ENCODE assay signal across 8 cellular contexts in the genomic region with DNA sequence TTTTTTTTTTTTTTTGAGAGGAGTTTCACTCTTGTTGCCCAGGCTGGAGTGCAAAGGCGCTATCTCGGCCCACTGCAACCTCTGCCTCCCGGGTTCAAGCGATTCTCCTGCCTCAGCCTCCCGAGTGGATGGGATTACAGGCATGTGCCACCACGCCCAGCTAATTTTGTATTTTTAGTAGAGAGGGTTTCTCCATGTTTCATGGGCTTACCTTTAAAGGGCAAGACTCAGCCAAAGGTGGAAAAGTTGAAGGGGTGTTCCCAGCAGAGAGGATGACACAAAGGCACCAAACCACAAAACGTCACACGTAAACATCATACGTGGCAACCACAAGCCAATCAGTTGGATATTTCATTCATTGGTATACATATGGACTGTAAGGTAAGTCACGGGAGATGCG. TPM values are rescaled to one million over a fixed set of nuclear protein-coding genes. Genes with fewer than 3 reads are reported as not detected.
DNase-seq lines count a peak whose midpoint lies in the region; ATAC-seq and TF ChIP-seq lines count a peak whose summit lies in the region.
"Not testable (repeated sequence)": the region's sequence is repeated elsewhere in the genome, so short reads cannot be mapped to it uniquely, and the experiment has no call there.

No MANE protein-coding gene starts in this region.

- not testable (repeated sequence) for H3K9ac ChIP-seq in mammary epithelial cell (ENCODE audit: insufficient read depth, low read length)

- H3K27me3 Mint-ChIP-seq in HFFc6 (ENCODE audit: insufficient read depth); WTC11 (ENCODE audit: low read depth): not testable (repeated sequence)
- H3K27me3 Mint-ChIP-seq in immature natural killer cell (ENCODE audit: low read depth in 3 of 3): peaks cover 2 to 12% (median 8%) of the 10 kb centered on the region in 3 donors

- CTCF ChIA-PET in WTC11 (lab: Charles Lee): interaction anchor here (0.7 to 2.2 kb wide), 6 partner anchors 52 to 249 kb away, joined by 3 to 7 read pairs (median 4); a partner anchor contains a TSS
- CTCF ChIA-PET in mammary epithelial cell (lab: Charles Lee; ENCODE audit: low non-redundant PET): not testable (repeated sequence)

- H4K20me1 ChIP-seq in mammary epithelial cell (ENCODE audit: insufficient read depth, low read length): not testable (repeated sequence)

- H3K9me3 ChIP-seq in mammary epithelial cell (replicated peaks; ENCODE audit: insufficient read depth, low read length): not testable (repeated sequence)

- dilution Hi-C loops in mammary epithelial cell (cut with HindIII; ENCODE audit: low sequenced_read_pairs): not testable (repeated sequence)

- POLR2A ChIA-PET in WTC11 (lab: Charles Lee): interaction anchor here (0.6 to 1.2 kb wide), 2 partner anchors 53 to 89 kb away, joined by 3 read pairs; a partner anchor contains a TSS

- peak overlapping the region; percentile 83; the same call in 1 of the 2 replicates for H3K4me3 ChIP-seq in ACC112 (ENCODE audit: low read depth, low read length)
- H3K4me3 ChIP-seq in mammary epithelial cell (replicated peaks in 1 of 3; ENCODE audit: insufficient read depth in 1 of 3, low read depth in 2 of 3, low read length in 3 of 3): not testable (repeated sequence)
- H3K4me3 ChIP-seq in skin epidermis: peak overlapping the region in 3 of 7 experiments; percentile 51 to 69 (median 53)

- not testable (repeated sequence) for H3K36me3 ChIP-seq in ACC112 (ENCODE audit: insufficient read depth, low read length); mammary epithelial cell (ENCODE audit: insufficient read depth, low read length)

- TSS peak; percentile 16 for BruUV-seq in mammary epithelial cell (replicated peaks; lab: Mats Ljungman, UMichigan)

- not testable (repeated sequence) for H3K36me3 Mint-ChIP-seq in HFFc6 (ENCODE audit: low read depth); WTC11; immature natural killer cell

- H3K4me1 Mint-ChIP-seq in HFFc6 (ENCODE audit: low read depth): peaks cover 60% of the 10 kb centered on the region
- not testable (repeated sequence) for H3K4me1 Mint-ChIP-seq in WTC11
- peaks cover 35 to 51% of the 10 kb centered on the region in 2 donors for H3K4me1 Mint-ChIP-seq in immature natural killer cell

- H2AFZ ChIP-seq in ACC112 (ENCODE audit: low read length, unreplicated experiment); mammary epithelial cell (ENCODE audit: low read depth, low read length): not testable (repeated sequence)

- in situ Hi-C loops in mammary epithelial cell (cut with MboI; ENCODE audit: low sequenced_read_pairs in 2 of 2): not testable (repeated sequence)

- ATAC-seq in WTC11: not testable (repeated sequence)

- H3K27ac Mint-ChIP-seq in HFFc6 (peak overlapping the region; percentile 92), WTC11 (peak overlapping the region; percentile 9; the same call in 1 of the 2 replicates), immature natural killer cell (peak overlapping the region; percentile 92 to 98 (median 98))

- H3K79me2 ChIP-seq in ACC112 (ENCODE audit: control insufficient read depth, insufficient read depth, low read length, unreplicated experiment); mammary epithelial cell (ENCODE audit: insufficient read depth, low read length): not testable (repeated sequence)

- H3K4me3 Mint-ChIP-seq in HFFc6: peak overlapping the region; percentile 82; the same call in 1 of the 2 replicates
- H3K4me3 Mint-ChIP-seq in WTC11: peak overlapping the region; percentile 75
- H3K4me3 Mint-ChIP-seq in immature natural killer cell: peak overlapping the region; percentile 41 to 90 (median 87)

- not testable (repeated sequence) for H3K27me3 ChIP-seq in ACC112 (ENCODE audit: insufficient read depth, low read length); mammary epithelial cell (ENCODE audit: insufficient read depth, low read length)

- H3K9me3 Mint-ChIP-seq in HFFc6, WTC11, immature natural killer cell: not testable (repeated sequence)

- H3K4me1 ChIP-seq in ACC112 (ENCODE audit: control insufficient read depth, insufficient read depth, low read length, unreplicated experiment) (peaks cover 41% of the 10 kb centered on the region), mammary epithelial cell (ENCODE audit: insufficient read depth, low read length) (peaks cover 27% of the 10 kb centered on the region)

- H3K4me2 ChIP-seq in mammary epithelial cell (ENCODE audit: insufficient read depth, low read depth, low read length): not testable (repeated sequence)

- intact Hi-C loops in mammary epithelial cell (cut with micrococcal nuclease): loop anchor here (1.0 to 5.0 kb wide), 2 partner anchors 53 to 110 kb away; a partner anchor contains a TSS

- H3K27ac ChIP-seq in ACC112 (ENCODE audit: low read depth, low read length): peak overlapping the region; percentile 79
- not testable (repeated sequence) for H3K27ac ChIP-seq in mammary epithelial cell (ENCODE audit: insufficient read depth, low read depth, low read length)
- H3K27ac ChIP-seq in skin epidermis: peak overlapping the region in 18 of 21 experiments; percentile 82 to 98 (median 95)

- TF ChIP-seq CTCF in HFFc6 (IDR thresholded peaks at IDR 0.05); WTC11 (IDR thresholded peaks at IDR 0.05); mammary epithelial cell (conservative IDR thresholded peaks at IDR 0.05 in 1 of 2, IDR thresholded peaks at IDR 0.05 in 1 of 2; ENCODE audit: extremely low read depth in 1 of 2, insufficient read depth in 1 of 2, low read depth in 1 of 2, low read length in 2 of 2): not testable (repeated sequence)

- DNase-seq in HFFc6; WTC11 (ENCODE audit: low spot score): not testable (repeated sequence)
- peak; percentile 46 for DNase-seq in activated T-cell treated with anti-CD3 and anti-CD28 coated beads, Interleukin-2, amount 50 U/mL, for 1 hour
- DNase-seq in mammary epithelial cell (peak; percentile 27), immature natural killer cell (peak; percentile 49 to 58 (median 56))
- DNase-seq in stimulated activated CD8-positive, alpha-beta memory T cell treated with anti-CD3 and anti-CD28 coated beads, Interleukin-7, amount 100 ng/mL, for 4 hours (ENCODE audit: low read depth in 2 of 2): peak; percentile 45 to 60

- WGBS in mammary epithelial cell (ENCODE audit: low coverage, missing lambda C conversion rate): 72% methylated on average over 11 of the region's 11 CpGs

RNA-seq across cellular contexts. Expression of a gene that starts 1.1 kb away (rescaled TPM):
- total RNA-seq in HFFc6 (2021; fragmentation: NEBNext Ultra II Directional; extraction: Animal tissue kit (Norgen Biotek cat#: 25700)): 10 to 100 TPM; 17.6 to 31.0 (median 25.3) TPM
- total RNA-seq in WTC11 (2021) (9.3 to 11.9 TPM (median 10.8 TPM) in 3 replicates), mammary epithelial cell (10 to 100 TPM in 1 of 2 donors, 1 to 10 TPM in 1; 7.7 to 25.5 TPM)
- polyA plus RNA-seq in mammary epithelial cell (8.9 TPM), immature natural killer cell (10 to 100 TPM; 67.1 to 79.2 (median 70.6) TPM)
- not detected for polyA minus RNA-seq in mammary epithelial cell

RNA-seq across cellular contexts. Expression of a gene that starts 52.8 kb away (rescaled TPM):
- total RNA-seq in HFFc6 (2021; fragmentation: NEBNext Ultra II Directional; extraction: Animal tissue kit (Norgen Biotek cat#: 25700)): 1 to 10 TPM; 4.4 to 7.4 (median 6.5) TPM
- total RNA-seq in WTC11 (2021) (5.4 to 5.9 TPM (median 5.9 TPM) in 3 replicates), mammary epithelial cell (10 to 100 TPM in 1 of 2 donors, 1 to 10 TPM in 1; 8.1 to 10.2 TPM)
- polyA plus RNA-seq in mammary epithelial cell (2.2 TPM), immature natural killer cell (1 to 10 TPM; 5.5 to 8.8 (median 7.5) TPM)
- 4.1 TPM for polyA minus RNA-seq in mammary epithelial cell

RNA-seq across cellular contexts. Expression of a gene that starts 53.0 kb away (rescaled TPM):
- total RNA-seq in HFFc6 (2021; fragmentation: NEBNext Ultra II Directional; extraction: Animal tissue kit (Norgen Biotek cat#: 25700)): 1 to 10 TPM; 3.7 to 6.9 (median 5.9) TPM
- total RNA-seq in WTC11 (2021) (3.3 to 4.6 TPM (median 4.2 TPM) in 3 replicates), mammary epithelial cell (1 to 10 TPM; 5.7 to 8.0 TPM)
- polyA plus RNA-seq in mammary epithelial cell (3.6 TPM), immature natural killer cell (10 to 100 TPM in 1 of 3 donors, 1 to 10 TPM in 2; 4.9 to 11.0 (median 7.0) TPM)
- 1.6 TPM for polyA minus RNA-seq in mammary epithelial cell

Comparison
In these comparisons a context has a peak if more than half of its experiments do, and no peak if none do; other contexts are left out.
1. H3K27ac Mint-ChIP-seq: peak in every context shown above with its lines; median percentile 98 in immature natural killer cell; 92 in HFFc6; 9 in WTC11.